ENCODE assay signal across 8 cellular contexts in genomic region chr22:21417227-21417746, GRCh38. TPM values are rescaled to one million over a fixed set of nuclear protein-coding genes. Genes with fewer than 3 reads are reported as not detected.
DNase-seq lines count a peak whose midpoint lies in the region; ATAC-seq and TF ChIP-seq lines count a peak whose summit lies in the region.
"Not testable (repeated sequence)": the region's sequence is repeated elsewhere in the genome, so short reads cannot be mapped to it uniquely, and the experiment has no call there.

A gene with protein sequence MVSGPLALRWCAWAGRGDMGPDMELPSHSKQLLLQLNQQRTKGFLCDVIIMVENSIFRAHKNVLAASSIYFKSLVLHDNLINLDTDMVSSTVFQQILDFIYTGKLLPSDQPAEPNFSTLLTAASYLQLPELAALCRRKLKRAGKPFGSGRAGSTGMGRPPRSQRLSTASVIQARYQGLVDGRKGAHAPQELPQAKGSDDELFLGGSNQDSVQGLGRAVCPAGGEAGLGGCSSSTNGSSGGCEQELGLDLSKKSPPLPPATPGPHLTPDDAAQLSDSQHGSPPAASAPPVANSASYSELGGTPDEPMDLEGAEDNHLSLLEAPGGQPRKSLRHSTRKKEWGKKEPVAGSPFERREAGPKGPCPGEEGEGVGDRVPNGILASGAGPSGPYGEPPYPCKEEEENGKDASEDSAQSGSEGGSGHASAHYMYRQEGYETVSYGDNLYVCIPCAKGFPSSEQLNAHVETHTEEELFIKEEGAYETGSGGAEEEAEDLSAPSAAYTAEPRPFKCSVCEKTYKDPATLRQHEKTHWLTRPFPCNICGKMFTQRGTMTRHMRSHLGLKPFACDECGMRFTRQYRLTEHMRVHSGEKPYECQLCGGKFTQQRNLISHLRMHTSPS (plus strand): TSS chr22:21417371. CDS start chr22:21442832, 25,461 bp downstream.

- DNase-seq in Calu3 (peak; percentile 48), mesenteric fat pad (ENCODE audit: low spot score) (peak; percentile 26)
- DNase-seq in activated naive CD4-positive, alpha-beta T cell treated with anti-CD3 and anti-CD28 coated beads for 36 hours; esophagus squamous epithelium (lab: John Stamatoyannopoulos, UW): not testable (repeated sequence)
- DNase-seq in stimulated activated effector memory CD8-positive, alpha-beta T cell treated with anti-CD3 and anti-CD28 coated beads, Interleukin-12 subunit alpha, Interleukin-12 subunit beta, amount 100 ng/mL, for 72 hours (ENCODE audit: low spot score in 2 of 2) = peak; percentile 38 to 58

- not testable (repeated sequence) for H3K4me1 ChIP-seq in OCI-LY1 (ENCODE audit: insufficient read depth, low read length, severe bottlenecking); esophagus squamous epithelium

- not testable (repeated sequence) for H3K79me2 ChIP-seq in OCI-LY1 (ENCODE audit: insufficient read depth, low read length)

- not testable (repeated sequence) for H2AFZ ChIP-seq in OCI-LY1 (ENCODE audit: low read length)

- H3K4me2 ChIP-seq in OCI-LY1 (ENCODE audit: low read length) = peak within 1 kb of the TSS; percentile 44; the same call in 1 of the 2 replicates

- H3K9me2 ChIP-seq in OCI-LY1 (ENCODE audit: low read depth, low read length) = not testable (repeated sequence)

- not testable (repeated sequence) for H3K27me3 Mint-ChIP-seq in Calu3 (ENCODE audit: unreplicated experiment); activated naive CD4-positive, alpha-beta T cell treated with anti-CD3 and anti-CD28 coated beads for 36 hours (ENCODE audit: low read depth)

- not testable (repeated sequence) for BruUV-seq in Calu3 (replicated peaks; lab: Mats Ljungman, UMichigan)

- not testable (repeated sequence) for TF ChIP-seq CTCF in Calu3 (IDR thresholded peaks at IDR 0.05; ENCODE audit: unreplicated experiment); OCI-LY1 (IDR thresholded peaks at IDR 0.05; ENCODE audit: low read length); esophagus squamous epithelium (IDR thresholded peaks at IDR 0.05)

- H3K4me3 Mint-ChIP-seq in Calu3 (ENCODE audit: low read depth, unreplicated experiment); stimulated activated effector memory CD8-positive, alpha-beta T cell treated with anti-CD3 and anti-CD28 coated beads, Interleukin-12 subunit alpha, Interleukin-12 subunit beta, amount 100 ng/mL, for 72 hours: not testable (repeated sequence)
- H3K4me3 Mint-ChIP-seq in activated naive CD4-positive, alpha-beta T cell treated with anti-CD3 and anti-CD28 coated beads for 36 hours = peak within 1 kb of the TSS; percentile 47

- H3K9me3 ChIP-seq in OCI-LY1 (ENCODE audit: low read length); esophagus squamous epithelium: not testable (repeated sequence)

- ATAC-seq in GM21390 (IDR thresholded peaks at IDR 0.05; ENCODE audit: unreplicated experiment) = peak; percentile 86
- peak; percentile 77 for ATAC-seq in HG03025 (IDR thresholded peaks at IDR 0.05; ENCODE audit: low FRiP score, unreplicated experiment)
- peak; percentile 93 for ATAC-seq in stimulated activated effector memory CD8-positive, alpha-beta T cell treated with anti-CD3 and anti-CD28 coated beads, Interleukin-12 subunit alpha, Interleukin-12 subunit beta, amount 100 ng/mL, for 72 hours

- not testable (repeated sequence) for H3K27ac ChIP-seq in OCI-LY1 (ENCODE audit: low read depth, low read length, poor library complexity, severe bottlenecking)
- peak within 1 kb of the TSS in 3 of 4 donors; percentile 51 to 84 (median 68) for H3K27ac ChIP-seq in esophagus squamous epithelium

- not testable (repeated sequence) for H3K4me1 Mint-ChIP-seq in Calu3 (ENCODE audit: low read depth, unreplicated experiment); activated naive CD4-positive, alpha-beta T cell treated with anti-CD3 and anti-CD28 coated beads for 36 hours (ENCODE audit: low read depth); stimulated activated effector memory CD8-positive, alpha-beta T cell treated with anti-CD3 and anti-CD28 coated beads, Interleukin-12 subunit alpha, Interleukin-12 subunit beta, amount 100 ng/mL, for 72 hours

- WGBS in esophagus squamous epithelium, 2 donors = no CpG with 5 or more reads among the region's 81 CpGs

- not testable (repeated sequence) for H3K27me3 ChIP-seq in OCI-LY1 (ENCODE audit: insufficient read depth, low read length); esophagus squamous epithelium

- not testable (repeated sequence) for H3K27ac Mint-ChIP-seq in Calu3 (ENCODE audit: unreplicated experiment); activated naive CD4-positive, alpha-beta T cell treated with anti-CD3 and anti-CD28 coated beads for 36 hours; stimulated activated effector memory CD8-positive, alpha-beta T cell treated with anti-CD3 and anti-CD28 coated beads, Interleukin-12 subunit alpha, Interleukin-12 subunit beta, amount 100 ng/mL, for 72 hours

- H3K36me3 ChIP-seq in OCI-LY1 (ENCODE audit: insufficient read depth, low read length); esophagus squamous epithelium: not testable (repeated sequence)

- intact Hi-C loops in Calu3 (cut with micrococcal nuclease; ENCODE audit: unreplicated experiment); activated naive CD4-positive, alpha-beta T cell treated with anti-CD3 and anti-CD28 coated beads for 36 hours (cut with micrococcal nuclease); esophagus squamous epithelium (cut with DNase I): not testable (repeated sequence)

- CTCF ChIA-PET in Calu3 (lab: Charles Lee); activated naive CD4-positive, alpha-beta T cell treated with anti-CD3 and anti-CD28 coated beads for 36 hours (lab: Charles Lee): not testable (repeated sequence)

- H3K4me3 ChIP-seq in OCI-LY1 (ENCODE audit: low read depth, low read length, poor library complexity, severe bottlenecking) (peak within 1 kb of the TSS; percentile 57), esophagus squamous epithelium (peak within 1 kb of the TSS; percentile 23 to 61 (median 46))

- not testable (repeated sequence) for H3K9me3 Mint-ChIP-seq in Calu3 (ENCODE audit: low read depth, unreplicated experiment); activated naive CD4-positive, alpha-beta T cell treated with anti-CD3 and anti-CD28 coated beads for 36 hours; stimulated activated effector memory CD8-positive, alpha-beta T cell treated with anti-CD3 and anti-CD28 coated beads, Interleukin-12 subunit alpha, Interleukin-12 subunit beta, amount 100 ng/mL, for 72 hours

- not testable (repeated sequence) for H4K20me1 ChIP-seq in OCI-LY1 (ENCODE audit: insufficient read depth, low read length)

- not testable (repeated sequence) for H3K36me3 Mint-ChIP-seq in Calu3 (ENCODE audit: insufficient read depth, unreplicated experiment); activated naive CD4-positive, alpha-beta T cell treated with anti-CD3 and anti-CD28 coated beads for 36 hours (ENCODE audit: low read depth); stimulated activated effector memory CD8-positive, alpha-beta T cell treated with anti-CD3 and anti-CD28 coated beads, Interleukin-12 subunit alpha, Interleukin-12 subunit beta, amount 100 ng/mL, for 72 hours

- H3K9ac ChIP-seq in OCI-LY1 (ENCODE audit: low read length) = peak within 1 kb of the TSS; percentile 55; the same call in 1 of the 2 replicates

- not testable (repeated sequence) for TF ChIP-seq POLR2A in esophagus squamous epithelium (IDR thresholded peaks at IDR 0.05)

- H3F3A ChIP-seq in OCI-LY1 (ENCODE audit: insufficient read depth, low read length) = not testable (repeated sequence)

RNA-seq across cellular contexts. Expression of the gene that starts here (rescaled TPM):
- total RNA-seq in Calu3 (2022) (7.7 and 8.2 TPM in 2 replicates), esophagus squamous epithelium (1 to 10 TPM; 3.3 to 5.2 (median 4.6) TPM), mesenteric fat pad (5.5 TPM)
- total RNA-seq in activated naive CD4-positive, alpha-beta T cell treated with anti-CD3 and anti-CD28 coated beads for 36 hours = 1 to 10 TPM; 3.1 to 3.3 TPM
